In genomic region chr6:123810214-123810613, GRCh38 we compare ENCODE assay signal across 20 cellular contexts.
"Had no signal": no experiment of that assay in that cellular context is flagged by ENCODE, and none has a peak within 500 bp of the region (broad histone marks: within the 10 kb centered on the region; RNA-seq: fewer than 3 reads in every experiment).

No MANE protein-coding gene starts in this region.

- ATAC-seq: activated CD8-positive, alpha-beta T cell treated with anti-CD3 and anti-CD28 coated beads, Interleukin-2, amount 10 ng/mL, durations not matched to agents 7 days and 5 days; activated naive CD4-positive, alpha-beta T cell treated with anti-CD3 and anti-CD28 coated beads, Interleukin-2, amount 50 U/mL, for 72 hours; left ventricle myocardium superior; natural killer cell; stimulated activated naive B cell treated with anti-CD40 and anti-IgM and Interleukin-4, amounts not matched to agents 10 μg/mL and 1 μg/mL and 100 μg/mL, for 72 hours had no signal

- H3K27ac ChIP-seq: colonic mucosa, esophagus squamous epithelium, right atrium auricular region, transverse colon had no signal

- DNase-seq: activated CD4-positive, alpha-beta T cell treated with anti-CD3 and anti-CD28 coated beads, Interleukin-2, amount 10 ng/mL, durations not matched to agents 24 days and 14 days; activated CD4-positive, CD25-positive, alpha-beta regulatory T cell; activated CD8-positive, alpha-beta memory T cell treated with anti-CD3 and anti-CD28 coated beads, Interleukin-2, amount 50 U/mL, for 4 hours; activated CD8-positive, alpha-beta T cell treated with anti-CD3 and anti-CD28 coated beads, Interleukin-2, amount 10 ng/mL, durations not matched to agents 7 days and 5 days; activated effector memory CD4-positive, alpha-beta T cell treated with anti-CD3 and anti-CD28 coated beads, Interleukin-2, amount 50 U/mL, for 16 hours; activated T-cell treated with anti-CD3 and anti-CD28 coated beads, Interleukin-2, amount 50 U/mL, for 48 hours; colonic mucosa; esophagus squamous epithelium; glutamatergic neuron; kidney; left ventricle myocardium superior; mesenchymal stem cell; natural killer cell; nucleus accumbens; stimulated activated CD4-positive, alpha-beta T cell treated with anti-CD3 and anti-CD28 coated beads, Interleukin-15, amount 100 ng/mL, for 24 hours; stimulated activated CD4-positive, alpha-beta T cell treated with anti-CD3 and anti-CD28 coated beads, Interleukin-4, amount 100 ng/mL, for 1 hour; stimulated activated naive B cell treated with anti-CD40 and anti-IgM and Interleukin-4, amounts not matched to agents 10 μg/mL and 1 μg/mL and 100 μg/mL, for 72 hours; transverse colon had no signal
